ENCODE assay signal across 16 cellular contexts in genomic region chr9:37924538-37924937, GRCh38. TPM values are rescaled to one million over a fixed set of nuclear protein-coding genes. Genes with fewer than 3 reads are reported as not detected.
A peak's percentile ranks its signal among the peaks of the same experiment; 100 is the strongest.
DNase-seq lines count a peak whose midpoint lies in the region; ATAC-seq and TF ChIP-seq lines count a peak whose summit lies in the region.
"Had no signal": no experiment of that assay in that cellular context is flagged by ENCODE, and none has a peak within 500 bp of the region (broad histone marks: within the 10 kb centered on the region; RNA-seq: fewer than 3 reads in every experiment).

No MANE protein-coding gene starts in this region.

- no peaks in the 10 kb centered on the region for H3K27me3 Mint-ChIP-seq in dendritic cell treated with granulocyte-macrophage colony-stimulating factor and Interleukin-4, amounts not matched to agents 40 ng/mL and 50 ng/mL, for 4 days
- H3K27me3 Mint-ChIP-seq in neural crest cell (ENCODE audit: low read depth): no peaks in the 10 kb centered on the region
- H3K27me3 Mint-ChIP-seq in activated T-cell treated with anti-CD3 and anti-CD28 coated beads, Interleukin-2, amount 50 U/mL, for 72 hours (ENCODE audit: low read depth): no peaks in the 10 kb centered on the region

- no peak for TF ChIP-seq CTCF in RWPE1 (conservative IDR thresholded peaks at IDR 0.05; ENCODE audit: low read depth)
- no peak for TF ChIP-seq CTCF in neural crest cell (conservative IDR thresholded peaks at IDR 0.05)
- no peak for TF ChIP-seq CTCF in dorsolateral prefrontal cortex (IDR thresholded peaks at IDR 0.05 in 54 of 56, conservative IDR thresholded peaks at IDR 0.05 in 2 of 56; ENCODE audit: low read depth in 1 of 56, partially characterized antibody in 56 of 56)

- POLR2A ChIA-PET in RWPE1 (lab: Yijun Ruan, JAX; ENCODE audit: low non-redundant PET): no interaction called here

- H3K36me3 Mint-ChIP-seq in dendritic cell treated with granulocyte-macrophage colony-stimulating factor and Interleukin-4, amounts not matched to agents 40 ng/mL and 50 ng/mL, for 4 days (ENCODE audit: low read depth): peaks cover 33% of the 10 kb centered on the region
- no peaks in the 10 kb centered on the region for H3K36me3 Mint-ChIP-seq in neural crest cell (ENCODE audit: low read depth)
- no peaks in the 10 kb centered on the region for H3K36me3 Mint-ChIP-seq in activated T-cell treated with anti-CD3 and anti-CD28 coated beads, Interleukin-2, amount 50 U/mL, for 72 hours (ENCODE audit: insufficient read depth in 2 of 2)
- H3K36me3 Mint-ChIP-seq: CD8-positive, alpha-beta T cell had no signal

- H3K4me3 Mint-ChIP-seq in dendritic cell treated with granulocyte-macrophage colony-stimulating factor and Interleukin-4, amounts not matched to agents 40 ng/mL and 50 ng/mL, for 4 days: no peak overlapping the region
- H3K4me3 Mint-ChIP-seq in neural crest cell: no peak overlapping the region
- H3K4me3 Mint-ChIP-seq in activated T-cell treated with anti-CD3 and anti-CD28 coated beads, Interleukin-2, amount 50 U/mL, for 72 hours: no peak overlapping the region
- H3K4me3 Mint-ChIP-seq: B cell; CD8-positive, alpha-beta T cell; H9 had no signal

- H3K4me3 ChIP-seq in dorsolateral prefrontal cortex: no peak overlapping the region
- H3K4me3 ChIP-seq: BLaER1 treated with 17β-estradiol and CSF1 and Interleukin-3, amounts not matched to agents 10 nM and 100 nM; GM12878 had no signal

- H3K9me3 Mint-ChIP-seq in dendritic cell treated with granulocyte-macrophage colony-stimulating factor and Interleukin-4, amounts not matched to agents 40 ng/mL and 50 ng/mL, for 4 days: no peaks in the 10 kb centered on the region
- no peaks in the 10 kb centered on the region for H3K9me3 Mint-ChIP-seq in neural crest cell
- no peaks in the 10 kb centered on the region for H3K9me3 Mint-ChIP-seq in activated T-cell treated with anti-CD3 and anti-CD28 coated beads, Interleukin-2, amount 50 U/mL, for 72 hours
- H3K9me3 Mint-ChIP-seq: CD8-positive, alpha-beta T cell; H9 had no signal

- peak overlapping the region; percentile 67 for H3K27ac Mint-ChIP-seq in dendritic cell treated with granulocyte-macrophage colony-stimulating factor and Interleukin-4, amounts not matched to agents 40 ng/mL and 50 ng/mL, for 4 days
- H3K27ac Mint-ChIP-seq in neural crest cell (ENCODE audit: unreplicated experiment): peak overlapping the region; percentile 19
- no peak overlapping the region for H3K27ac Mint-ChIP-seq in activated T-cell treated with anti-CD3 and anti-CD28 coated beads, Interleukin-2, amount 50 U/mL, for 72 hours
- H3K27ac Mint-ChIP-seq: B cell; CD8-positive, alpha-beta T cell had no signal

- intact Hi-C loops in dendritic cell treated with granulocyte-macrophage colony-stimulating factor and Interleukin-4, amounts not matched to agents 40 ng/mL and 50 ng/mL, for 4 days (cut with micrococcal nuclease): no loop called here
- intact Hi-C loops in dorsolateral prefrontal cortex (cut with DNase I): no loop called here

- H3K27me3 ChIP-seq in dorsolateral prefrontal cortex: no peaks in the 10 kb centered on the region
- H3K27me3 ChIP-seq: BLaER1 treated with 17β-estradiol and CSF1 and Interleukin-3, amounts not matched to agents 10 nM and 100 nM had no signal

- no peak for DNase-seq in RWPE1 (ENCODE audit: low spot score)
- no peak for DNase-seq in neural crest cell (ENCODE audit: low read depth, low spot score)
- DNase-seq in activated T-cell treated with anti-CD3 and anti-CD28 coated beads, Interleukin-2, amount 50 U/mL, for 72 hours: no peak
- no peak for DNase-seq in left lobe of liver (ENCODE audit: low spot score)
- DNase-seq in dorsolateral prefrontal cortex: no peak
- DNase-seq: 8988T; Calu3; CD8-positive, alpha-beta T cell; DND-41; EL; H9 had no signal

- no peak for ATAC-seq in activated T-cell treated with anti-CD3 and anti-CD28 coated beads, Interleukin-2, amount 50 U/mL, for 72 hours (replicated peaks in 1 of 2)
- ATAC-seq in left lobe of liver (no peak), HG03039 (IDR thresholded peaks at IDR 0.05; ENCODE audit: unreplicated experiment) (no peak)
- ATAC-seq: CD8-positive, alpha-beta T cell; GM12878 had no signal

- peak overlapping the region; percentile 14; the same call in 1 of the 2 replicates for H3K27ac ChIP-seq in RWPE1
- peak overlapping the region in 6 of 59 donors; percentile 22 to 57 (median 42) for H3K27ac ChIP-seq in dorsolateral prefrontal cortex
- H3K27ac ChIP-seq: BLaER1 treated with 17β-estradiol and CSF1 and Interleukin-3, amounts not matched to agents 10 nM and 100 nM had no signal

- H3K4me1 Mint-ChIP-seq in dendritic cell treated with granulocyte-macrophage colony-stimulating factor and Interleukin-4, amounts not matched to agents 40 ng/mL and 50 ng/mL, for 4 days (ENCODE audit: low read depth): peaks cover 69% of the 10 kb centered on the region
- H3K4me1 Mint-ChIP-seq in neural crest cell: peaks cover 49% of the 10 kb centered on the region
- no peaks in the 10 kb centered on the region for H3K4me1 Mint-ChIP-seq in activated T-cell treated with anti-CD3 and anti-CD28 coated beads, Interleukin-2, amount 50 U/mL, for 72 hours (ENCODE audit: low read depth)
- H3K4me1 Mint-ChIP-seq: B cell had no signal

- CTCF ChIA-PET in RWPE1 (lab: Yijun Ruan, JAX): interaction anchor here (2.2 kb wide), 1 partner anchor 11 kb away, joined by 14 read pairs; no protein-coding TSS in a partner anchor

RNA-seq across cellular contexts. Expression of gene SLC25A51, which starts 20.6 kb away (rescaled TPM):
- total RNA-seq in neural crest cell (32.5 and 33.0 TPM in 2 replicates), left lobe of liver (5.6 TPM), dorsolateral prefrontal cortex (10 to 100 TPM; 21.6 to 40.8 (median 32.4) TPM)
- total RNA-seq in activated T-cell treated with anti-CD3 and anti-CD28 coated beads, Interleukin-2, amount 50 U/mL, for 72 hours: 10 to 100 TPM; 30.3 to 32.4 TPM
